Comparison of ENCODE assay signal across 24 cellular contexts in the genomic region with DNA sequence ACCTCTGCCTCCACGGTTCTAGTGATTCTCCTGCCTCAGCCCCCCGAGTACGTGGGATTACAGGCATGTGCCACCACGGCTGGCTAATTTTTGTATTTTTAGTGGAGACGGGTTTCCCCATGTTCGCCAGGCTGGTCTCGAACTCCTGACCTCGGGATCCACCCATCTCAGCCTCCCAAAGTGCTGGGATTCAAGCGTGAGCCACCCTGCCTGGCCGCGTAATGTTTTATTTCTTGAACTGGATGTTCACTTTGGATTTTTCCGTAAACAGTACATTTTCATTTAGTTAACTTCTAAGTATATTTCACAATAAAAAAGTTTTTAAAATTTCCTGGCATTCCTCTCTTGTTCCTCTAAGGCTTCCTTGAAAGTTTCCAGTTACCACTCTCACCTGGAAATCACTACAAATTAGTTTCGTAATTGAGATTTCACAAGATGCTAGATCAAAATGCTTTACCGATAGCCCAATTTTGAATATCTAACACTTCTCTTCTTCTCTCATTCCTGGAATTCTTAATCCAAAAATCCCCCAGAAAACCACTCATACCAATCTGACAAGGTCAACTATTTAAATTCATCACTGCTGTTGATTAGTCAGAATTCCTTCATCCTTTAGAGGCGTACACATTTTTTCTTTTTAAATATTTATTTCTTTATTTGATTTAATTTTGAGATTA. TPM values are rescaled to one million over a fixed set of nuclear protein-coding genes. Genes with fewer than 3 reads are reported as not detected.
DNase-seq lines count a peak whose midpoint lies in the region; ATAC-seq and TF ChIP-seq lines count a peak whose summit lies in the region.
"Had no signal": no experiment of that assay in that cellular context is flagged by ENCODE, and none has a peak within 500 bp of the region (broad histone marks: within the 10 kb centered on the region; RNA-seq: fewer than 3 reads in every experiment).

No MANE protein-coding gene starts in this region.

- H4K20me1 ChIP-seq in SK-N-SH (ENCODE audit: insufficient read depth), result no peaks in the 10 kb centered on the region
- H4K20me1 ChIP-seq in osteoblast (ENCODE audit: insufficient read depth, low read length), result no peaks in the 10 kb centered on the region

- peak; percentile 76 for DNase-seq in EL
- DNase-seq in SK-N-SH, result no peak
- peak; percentile 7 for DNase-seq in fibroblast of peridontal ligament (ENCODE audit: extremely low read depth)
- DNase-seq in osteoblast (ENCODE audit: insufficient read length, low spot score, missing footprints), result peak; percentile 81
- no peak for DNase-seq in prostate gland (ENCODE audit: low spot score)
- no peak for DNase-seq in SW 1271 (lab: John Stamatoyannopoulos, UW)
- DNase-seq: activated CD4-positive, alpha-beta T cell treated with anti-CD3 and anti-CD28 coated beads for 1 hour; activated naive CD4-positive, alpha-beta T cell treated with anti-CD3 and anti-CD28 coated beads for 36 hours; activated T-cell treated with anti-CD3 and anti-CD28 coated beads, Interleukin-2, amount 50 U/mL, for 1 hour; anterior cingulate cortex; CD4-positive, alpha-beta T cell; cerebellar nuclear complex; erythroblast; GDM1; KG1; midbrain; NCI-H1694 treated with DMSO at 0.1 percent for 48 hours; NCI-H748 treated with DMSO at 0.1 percent for 48 hours; substantia nigra had no signal

- TF ChIP-seq EP300 in SK-N-SH (IDR thresholded peaks at IDR 0.05; ENCODE audit: borderline replicate concordance in 1 of 2, low read depth in 1 of 2, low read length in 1 of 2) (no peak), gastroesophageal sphincter (IDR thresholded peaks at IDR 0.05) (no peak)

- H2AFZ ChIP-seq in SK-N-SH (ENCODE audit: low read depth) (peak overlapping the region; percentile 50; the same call in 1 of the 2 replicates), osteoblast (ENCODE audit: low read length) (no peak overlapping the region)
- H2AFZ ChIP-seq: parathyroid adenoma had no signal

- TF ChIP-seq RAD21 in SK-N-SH (IDR thresholded peaks at IDR 0.05; ENCODE audit: low read length), result no peak

- H3K79me2 ChIP-seq in SK-N-SH (ENCODE audit: insufficient read depth), result no peaks in the 10 kb centered on the region
- H3K79me2 ChIP-seq in osteoblast (ENCODE audit: insufficient read depth, low read length), result no peaks in the 10 kb centered on the region
- H3K79me2 ChIP-seq: parathyroid adenoma had no signal

- ATAC-seq in GM19395 (IDR thresholded peaks at IDR 0.05; ENCODE audit: unreplicated experiment) (no peak), gastroesophageal sphincter (no peak)
- ATAC-seq: natural killer cell treated with Interleukin-12 subunit alpha and Interleukin-12 subunit beta and Interleukin-15 and Interleukin-18, amount 100 ng/mL, for 72 hours; Right ventricle myocardium inferior had no signal

- H3K9me2 ChIP-seq in SK-N-SH, result no peaks in the 10 kb centered on the region

- H3K36me3 ChIP-seq in SK-N-SH (replicated peaks in 1 of 2; ENCODE audit: control insufficient read depth in 1 of 2, insufficient read depth in 2 of 2, low read length in 1 of 2) (no peaks in the 10 kb centered on the region), osteoblast (ENCODE audit: insufficient read depth, low read length) (no peaks in the 10 kb centered on the region), prostate gland (no peaks in the 10 kb centered on the region), gastroesophageal sphincter (no peaks in the 10 kb centered on the region)

- TF ChIP-seq POLR2A in prostate gland (IDR thresholded peaks at IDR 0.05), result no peak
- no peak for TF ChIP-seq POLR2A in gastroesophageal sphincter (IDR thresholded peaks at IDR 0.05)

- H3K4me2 ChIP-seq in SK-N-SH (peak overlapping the region; percentile 8; the same call in 1 of the 2 replicates), osteoblast (ENCODE audit: insufficient read depth, low read length) (peak overlapping the region; percentile 3)

- H3K27me3 ChIP-seq in SK-N-SH (ENCODE audit: insufficient read depth), result no peaks in the 10 kb centered on the region
- no peaks in the 10 kb centered on the region for H3K27me3 ChIP-seq in osteoblast (ENCODE audit: insufficient read depth, low read length)
- no peaks in the 10 kb centered on the region for H3K27me3 ChIP-seq in prostate gland (replicated peaks; ENCODE audit: insufficient read depth)
- H3K27me3 ChIP-seq in gastroesophageal sphincter, result peaks cover 5% of the 10 kb centered on the region

- H3K27ac ChIP-seq in SK-N-SH (ENCODE audit: low read depth in 2 of 2, low read length in 1 of 2) (peak overlapping the region in 1 of 2 experiments; percentile 52; a peak in 2 of 4 replicates), osteoblast (ENCODE audit: low read depth, low read length) (peak overlapping the region; percentile 70), prostate gland (no peak overlapping the region), gastroesophageal sphincter (no peak overlapping the region)
- H3K27ac ChIP-seq: parathyroid adenoma had no signal

- H3K4me1 ChIP-seq in SK-N-SH (ENCODE audit: control insufficient read depth in 1 of 2, insufficient read depth in 2 of 2, low read depth in 1 of 2, low read length in 1 of 2) (peaks cover 0 to 13% of the 10 kb centered on the region in 2 experiments; a peak in 1 of 4 replicates), osteoblast (ENCODE audit: insufficient read depth, low read length) (peaks cover 14% of the 10 kb centered on the region), prostate gland (replicated peaks) (no peaks in the 10 kb centered on the region), gastroesophageal sphincter (no peaks in the 10 kb centered on the region)
- H3K4me1 ChIP-seq: parathyroid adenoma had no signal

- intact Hi-C loops in prostate gland (cut with DNase I), result no loop called here

- peaks cover 16% of the 10 kb centered on the region for H3F3A ChIP-seq in SK-N-SH (replicated peaks; ENCODE audit: insufficient read depth)

- POLR2A ChIA-PET in SK-N-SH (lab: Yijun Ruan, JAX), result no interaction called here

- TF ChIP-seq CTCF in SK-N-SH (IDR thresholded peaks at IDR 0.05) (no peak), osteoblast (IDR thresholded peaks at IDR 0.05; ENCODE audit: extremely low read depth, low read depth, low read length) (no peak), prostate gland (IDR thresholded peaks at IDR 0.05) (no peak), gastroesophageal sphincter (IDR thresholded peaks at IDR 0.05) (no peak)

- H3K4me3 ChIP-seq in SK-N-SH (ENCODE audit: low read depth in 2 of 2, low read length in 1 of 2) (no peak overlapping the region), osteoblast (ENCODE audit: insufficient read depth, low read length) (no peak overlapping the region), prostate gland (no peak overlapping the region), gastroesophageal sphincter (no peak overlapping the region)

- CTCF ChIA-PET in SK-N-SH (lab: Yijun Ruan, JAX), result no interaction called here

- WGBS in SK-N-SH (ENCODE audit: low lambda C conversion rate), result 82% methylated on average over 15 of the region's 15 CpGs
- 87% methylated on average over 15 of the region's 15 CpGs for WGBS in prostate gland
- 75 to 84% methylated on average over 8 to 15 of the region's 15 CpGs for WGBS in gastroesophageal sphincter (ENCODE audit: low coverage in 1 of 2), 2 donors

- H3K9me3 ChIP-seq in SK-N-SH, result no peaks in the 10 kb centered on the region
- H3K9me3 ChIP-seq in osteoblast (ENCODE audit: low read depth, low read length), result no peaks in the 10 kb centered on the region
- no peaks in the 10 kb centered on the region for H3K9me3 ChIP-seq in prostate gland
- no peaks in the 10 kb centered on the region for H3K9me3 ChIP-seq in gastroesophageal sphincter

- H3K9ac ChIP-seq in SK-N-SH, result no peak overlapping the region
- H3K9ac ChIP-seq: parathyroid adenoma had no signal

TF ChIP-seq in SK-N-SH, 30 proteins besides CTCF, POLR2A, EP300 and RAD21:
- no peak for TF ChIP-seq MXI1 (IDR thresholded peaks at IDR 0.05; ENCODE audit: low read depth, low read length)
- TF ChIP-seq, protein P1, sequence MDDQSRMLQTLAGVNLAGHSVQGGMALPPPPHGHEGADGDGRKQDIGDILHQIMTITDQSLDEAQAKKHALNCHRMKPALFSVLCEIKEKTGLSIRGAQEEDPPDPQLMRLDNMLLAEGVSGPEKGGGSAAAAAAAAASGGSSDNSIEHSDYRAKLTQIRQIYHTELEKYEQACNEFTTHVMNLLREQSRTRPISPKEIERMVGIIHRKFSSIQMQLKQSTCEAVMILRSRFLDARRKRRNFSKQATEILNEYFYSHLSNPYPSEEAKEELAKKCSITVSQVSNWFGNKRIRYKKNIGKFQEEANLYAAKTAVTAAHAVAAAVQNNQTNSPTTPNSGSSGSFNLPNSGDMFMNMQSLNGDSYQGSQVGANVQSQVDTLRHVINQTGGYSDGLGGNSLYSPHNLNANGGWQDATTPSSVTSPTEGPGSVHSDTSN (IDR thresholded peaks at IDR 0.05), result peak; percentile 2; the same call in 1 of the 2 replicates

RNA-seq across cellular contexts. Expression of a gene that starts 44.7 kb away (rescaled TPM):
- polyA plus RNA-seq in SK-N-SH (2012; rRNA removed), result 4.6 and 5.2 TPM in 2 replicates
- polyA plus RNA-seq in SK-N-SH (2012; cell fraction: cytosol; rRNA removed), result 4.8 and 7.3 TPM in 2 replicates
- polyA plus RNA-seq in SK-N-SH (2012; cell fraction: nucleus; rRNA removed), result 11.5 and 12.7 TPM in 2 replicates
- 23.5 and 28.0 TPM in 2 replicates for total RNA-seq in osteoblast
- total RNA-seq in prostate gland, result 10 to 100 TPM; 23.0 to 51.2 TPM
- 10 to 100 TPM; 18.0 to 61.3 (median 32.2) TPM for total RNA-seq in gastroesophageal sphincter

Comparison
In these comparisons a context has a peak if more than half of its experiments do, and no peak if none do; other contexts are left out.
1. DNase-seq: peak in EL (single experiment), fibroblast of peridontal ligament (single experiment) and osteoblast (single experiment); none in SK-N-SH (single experiment), prostate gland (single experiment) and SW 1271 (0 of 2).